16 cellular contexts compared by ENCODE assay signal in genomic region chr5:1881731-1882336, GRCh38. TPM values are rescaled to one million over a fixed set of nuclear protein-coding genes. Genes with fewer than 3 reads are reported as not detected.
DNase-seq lines count a peak whose midpoint lies in the region; ATAC-seq and TF ChIP-seq lines count a peak whose summit lies in the region.
"Had no signal": no experiment of that assay in that cellular context is flagged by ENCODE, and none has a peak within 500 bp of the region (broad histone marks: within the 10 kb centered on the region; RNA-seq: fewer than 3 reads in every experiment).

No MANE protein-coding gene starts in this region.

- peak overlapping the region; percentile 30 for H3K4me2 ChIP-seq in BLaER1

- H3K9me3 ChIP-seq in BLaER1 (peaks cover 55% of the 10 kb centered on the region), HUES48 (ENCODE audit: control insufficient read depth, insufficient read depth, low read length) (no peaks in the 10 kb centered on the region)
- H3K9me3 ChIP-seq in CD4-positive, alpha-beta T cell (ENCODE audit: control insufficient read depth, low read length) = no peaks in the 10 kb centered on the region

- H3K4me1 Mint-ChIP-seq in nephron progenitor cell = peaks cover 15% of the 10 kb centered on the region
- peaks cover 16% of the 10 kb centered on the region for H3K4me1 Mint-ChIP-seq in CD4-positive, alpha-beta T cell (ENCODE audit: low read depth)

- H3K9ac ChIP-seq in BLaER1 = no peak overlapping the region
- H3K9ac ChIP-seq in HUES48 (ENCODE audit: low read depth, low read length) = no peak overlapping the region

- peaks cover 97% of the 10 kb centered on the region for H3K27me3 Mint-ChIP-seq in nephron progenitor cell (ENCODE audit: low read depth, poor library complexity)
- H3K27me3 Mint-ChIP-seq in CD4-positive, alpha-beta T cell = peaks cover 47% of the 10 kb centered on the region

- no peak overlapping the region for H3K4me3 Mint-ChIP-seq in nephron progenitor cell
- no peak overlapping the region for H3K4me3 Mint-ChIP-seq in CD4-positive, alpha-beta T cell
- H3K4me3 Mint-ChIP-seq: HFFc6 had no signal

- intact Hi-C loops in CD4-positive, alpha-beta T cell (cut with DNase I, micrococcal nuclease) = no loop called here

- H3K36me3 Mint-ChIP-seq in nephron progenitor cell (ENCODE audit: low read depth) = no peaks in the 10 kb centered on the region
- H3K36me3 Mint-ChIP-seq in CD4-positive, alpha-beta T cell (ENCODE audit: low read depth) = no peaks in the 10 kb centered on the region

- H3K27ac Mint-ChIP-seq in nephron progenitor cell = no peak overlapping the region
- no peak overlapping the region for H3K27ac Mint-ChIP-seq in CD4-positive, alpha-beta T cell
- H3K27ac Mint-ChIP-seq: HFFc6 had no signal

- DNase-seq in nephron progenitor cell (peak; percentile 27), NCI-H146 treated with DMSO at 0.1 percent for 48 hours (lab: John Stamatoyannopoulos, UW; ENCODE audit: unreplicated experiment) (no peak), GM19238 (ENCODE audit: insufficient read length, low spot score) (no peak)
- no peak for DNase-seq in CD4-positive, alpha-beta T cell
- DNase-seq: activated CD4-positive, alpha-beta T cell treated with anti-CD3 and anti-CD28 coated beads for 1 hour; HFFc6; Kasumi-1; NCI-H146; NCI-H524 treated with DMSO at 0.1 percent for 48 hours; occipital lobe; T-helper 1 cell had no signal

- H3K9me3 Mint-ChIP-seq in nephron progenitor cell = peaks cover 11% of the 10 kb centered on the region
- H3K9me3 Mint-ChIP-seq in CD4-positive, alpha-beta T cell = no peaks in the 10 kb centered on the region
- H3K9me3 Mint-ChIP-seq: HFFc6 had no signal

- H3K36me3 ChIP-seq in BLaER1 (no peaks in the 10 kb centered on the region), HUES48 (ENCODE audit: control insufficient read depth, insufficient read depth, low read length) (no peaks in the 10 kb centered on the region)

- CTCF ChIA-PET in CD4-positive, alpha-beta T cell (lab: Charles Lee) = no interaction called here

- H3K4me3 ChIP-seq in BLaER1 (no peak overlapping the region), HUES48 (ENCODE audit: low read depth, low read length) (peak overlapping the region; percentile 57)

- peaks cover 100% of the 10 kb centered on the region for H3K27me3 ChIP-seq in BLaER1
- H3K27me3 ChIP-seq in HUES48 (ENCODE audit: control insufficient read depth, insufficient read depth, low read length) = peaks cover 99% of the 10 kb centered on the region
- peaks cover 83% of the 10 kb centered on the region for H3K27me3 ChIP-seq in CD4-positive, alpha-beta T cell (ENCODE audit: control insufficient read depth, insufficient read depth, low read length)

- no peak for TF ChIP-seq POLR2A in GM18505 (IDR thresholded peaks at IDR 0.05; ENCODE audit: borderline replicate concordance, extremely low read depth, insufficient read depth, insufficient read length)

- no peak overlapping the region for H3K27ac ChIP-seq in BLaER1
- H3K27ac ChIP-seq in HUES48 (ENCODE audit: low read depth, low read length) = no peak overlapping the region
- H3K27ac ChIP-seq in CD4-positive, alpha-beta T cell (ENCODE audit: low read depth, low read length) = no peak overlapping the region

- H3K4me1 ChIP-seq in BLaER1 (peaks cover 19% of the 10 kb centered on the region; the same call in 1 of the 2 replicates), HUES48 (ENCODE audit: control insufficient read depth, insufficient read depth, low read length) (peaks cover 40% of the 10 kb centered on the region)

- no peak for TF ChIP-seq CTCF in nephron progenitor cell (IDR thresholded peaks at IDR 0.05)
- no peak for TF ChIP-seq CTCF in CD4-positive, alpha-beta T cell (IDR thresholded peaks at IDR 0.05)

- peaks cover 70% of the 10 kb centered on the region for H4K20me1 ChIP-seq in BLaER1

- POLR2A ChIA-PET in CD4-positive, alpha-beta T cell (lab: Charles Lee) = no interaction called here

- peak; percentile 27 for ATAC-seq in esophagus mucosa
- ATAC-seq in CD4-positive, alpha-beta T cell (ENCODE audit: poor library complexity) = no peak
- ATAC-seq in GM18505 (IDR thresholded peaks at IDR 0.05; ENCODE audit: unreplicated experiment) = no peak

RNA-seq across cellular contexts. Expression of gene IRX4, which starts 0.9 kb away (rescaled TPM):
- 10.3 TPM for total RNA-seq in esophagus mucosa
- total RNA-seq in CD4-positive, alpha-beta T cell = not detected
- total RNA-seq: HFFc6, mesenteric fat pad, occipital lobe had no signal

Comparison
In these comparisons a context has a peak if more than half of its experiments do, and no peak if none do; other contexts are left out.
1. RNA of gene IRX4, which starts 0.9 kb away (total RNA-seq): 10.3 TPM in esophagus mucosa (single experiment); not detected in CD4-positive, alpha-beta T cell; every median in the first group is over 10 times any median in the second.